ENCODE assay signal across 8 cellular contexts in the genomic region with DNA sequence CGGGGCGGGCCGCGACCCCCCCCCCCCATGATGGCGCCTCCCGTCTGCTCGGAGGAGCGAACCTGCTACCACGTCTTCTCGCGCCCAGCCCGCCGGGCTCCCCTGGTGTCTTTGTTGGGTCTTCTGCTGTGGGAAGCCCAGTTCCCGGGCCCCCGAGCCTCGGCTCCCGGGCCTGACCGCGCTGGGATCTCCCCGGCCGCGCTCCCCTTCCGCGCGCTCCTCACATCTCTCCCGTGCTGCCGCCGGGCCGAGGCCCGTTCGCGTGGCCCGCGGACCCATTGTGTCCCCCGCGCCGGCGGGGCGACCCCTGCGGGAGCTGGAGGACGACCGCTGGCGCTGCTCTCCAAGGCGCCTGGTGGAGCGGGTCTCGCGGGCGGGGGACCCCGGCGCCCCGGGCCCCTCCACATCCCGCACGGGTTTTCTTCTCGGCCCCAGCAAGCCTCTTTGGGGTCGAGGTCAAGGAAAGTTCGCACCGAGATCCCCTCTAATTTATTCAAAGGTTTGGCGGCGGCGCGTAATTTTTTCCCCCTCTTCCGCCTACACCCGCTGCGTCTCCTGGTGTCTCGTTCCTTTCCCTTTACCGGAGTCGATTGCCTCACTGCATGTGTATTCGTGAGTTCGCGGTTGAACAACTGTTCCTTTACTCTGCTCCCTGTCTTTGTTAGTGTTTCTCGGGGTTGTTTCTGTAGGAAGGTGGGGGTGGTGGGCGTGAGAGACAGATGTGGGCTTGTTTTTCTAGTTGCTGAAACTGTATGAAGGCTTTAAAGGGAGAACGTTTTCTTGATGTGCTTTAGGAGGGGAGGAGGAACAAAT. TPM values are rescaled to one million over a fixed set of nuclear protein-coding genes. Genes with fewer than 3 reads are reported as not detected.
A peak's percentile ranks its signal among the peaks of the same experiment; 100 is the strongest.
DNase-seq lines count a peak whose midpoint lies in the region; ATAC-seq, FAIRE-seq and TF ChIP-seq lines count a peak whose summit lies in the region.

No MANE protein-coding gene starts in this region.

- TSS peak; percentile 8 for BruUV-seq in endothelial cell of umbilical vein (replicated peaks; lab: Mats Ljungman, UMichigan)

- peak overlapping the region; percentile 82 to 99 (median 98) for H3K4me3 ChIP-seq in endothelial cell of umbilical vein (replicated peaks in 1 of 3; ENCODE audit: insufficient read depth in 1 of 3, low read depth in 1 of 3, low read length in 3 of 3)

- H3K36me3 Mint-ChIP-seq in activated CD4-positive, alpha-beta memory T cell treated with anti-CD3 and anti-CD28 coated beads for 36 hours = peaks cover 1% of the 10 kb centered on the region
- no peaks in the 10 kb centered on the region for H3K36me3 Mint-ChIP-seq in mesothelial cell of epicardium

- no peak overlapping the region for H3K4me3 Mint-ChIP-seq in activated CD4-positive, alpha-beta memory T cell treated with anti-CD3 and anti-CD28 coated beads for 36 hours
- no peak overlapping the region for H3K4me3 Mint-ChIP-seq in mesothelial cell of epicardium

- no peaks in the 10 kb centered on the region for H3K9me3 Mint-ChIP-seq in activated CD4-positive, alpha-beta memory T cell treated with anti-CD3 and anti-CD28 coated beads for 36 hours
- H3K9me3 Mint-ChIP-seq in mesothelial cell of epicardium = no peaks in the 10 kb centered on the region

- H3K36me3 ChIP-seq in endothelial cell of umbilical vein (ENCODE audit: control insufficient read depth in 2 of 2, extremely low read depth in 1 of 2, insufficient read depth in 2 of 2, low read length in 2 of 2) = no peaks in the 10 kb centered on the region

- POLR2A ChIA-PET in activated CD4-positive, alpha-beta memory T cell treated with anti-CD3 and anti-CD28 coated beads for 36 hours (lab: Charles Lee) = no interaction called here
- POLR2A ChIA-PET in endothelial cell of umbilical vein (lab: Charles Lee) = no interaction called here

- peak; percentile 51 for TF ChIP-seq POLR2A in endothelial cell of umbilical vein (IDR thresholded peaks at IDR 0.05; ENCODE audit: low read depth, low read length)

- peaks cover 18% of the 10 kb centered on the region for H3K4me1 ChIP-seq in endothelial cell of umbilical vein (ENCODE audit: control insufficient read depth, extremely low read depth, insufficient read depth, low read length)

- CTCF ChIA-PET in activated CD4-positive, alpha-beta memory T cell treated with anti-CD3 and anti-CD28 coated beads for 36 hours (lab: Charles Lee) = interaction anchor here (1.2 kb wide), 1 partner anchor 75 kb away, joined by 3 read pairs; no protein-coding TSS in a partner anchor
- CTCF ChIA-PET in endothelial cell of umbilical vein (lab: Charles Lee) = interaction anchor here (1.0 to 2.0 kb wide), 7 partner anchors 63 to 266 kb away, joined by 3 to 11 read pairs (median 7); no protein-coding TSS in a partner anchor

- dilution Hi-C loops in endothelial cell of umbilical vein (cut with MboI; ENCODE audit: extremely low pct_ligation_motif_present, low sequenced_read_pairs) = no loop called here

- H3K9ac ChIP-seq in endothelial cell of umbilical vein (replicated peaks; ENCODE audit: extremely low read depth, insufficient read depth, low read length) = peak overlapping the region; percentile 98

- H3K9me1 ChIP-seq in endothelial cell of umbilical vein (replicated peaks; ENCODE audit: control insufficient read depth, extremely low read depth, insufficient read depth, low read length) = no peaks in the 10 kb centered on the region

- H3K79me2 ChIP-seq in endothelial cell of umbilical vein (ENCODE audit: control insufficient read depth, insufficient read depth, low read length) = peaks cover 64% of the 10 kb centered on the region

- peak; percentile 35 for ATAC-seq in HG02938 (IDR thresholded peaks at IDR 0.05; ENCODE audit: unreplicated experiment)

- H2AFZ ChIP-seq in endothelial cell of umbilical vein (ENCODE audit: low read depth, low read length) = peak overlapping the region; percentile 81

- H3K27me3 Mint-ChIP-seq in activated CD4-positive, alpha-beta memory T cell treated with anti-CD3 and anti-CD28 coated beads for 36 hours = peaks cover 36% of the 10 kb centered on the region
- no peaks in the 10 kb centered on the region for H3K27me3 Mint-ChIP-seq in mesothelial cell of epicardium (ENCODE audit: low read depth)

- H3K27me3 ChIP-seq in endothelial cell of umbilical vein (ENCODE audit: control insufficient read depth in 2 of 2, insufficient read depth in 2 of 2, low read length in 2 of 2) = no peaks in the 10 kb centered on the region

- no peaks in the 10 kb centered on the region for H4K20me1 ChIP-seq in endothelial cell of umbilical vein (replicated peaks; ENCODE audit: control insufficient read depth, extremely low read depth, insufficient read depth, low read length)

- peak; percentile 44 for FAIRE-seq in endothelial cell of umbilical vein (lab: Jason Lieb, UNC)

- no peaks in the 10 kb centered on the region for H3K9me3 ChIP-seq in endothelial cell of umbilical vein (replicated peaks; ENCODE audit: control insufficient read depth, insufficient read depth, low read length)

- peak in 1 of 2 donors; percentile 14 for TF ChIP-seq CTCF in endothelial cell of umbilical vein (IDR thresholded peaks at IDR 0.05; ENCODE audit: extremely low read depth in 1 of 2, insufficient read depth in 1 of 2, low read depth in 1 of 2, low read length in 2 of 2)
- TF ChIP-seq CTCF in mesothelial cell of epicardium (IDR thresholded peaks at IDR 0.05; ENCODE audit: unreplicated experiment) = no peak

- peaks cover 13% of the 10 kb centered on the region for H3K4me1 Mint-ChIP-seq in activated CD4-positive, alpha-beta memory T cell treated with anti-CD3 and anti-CD28 coated beads for 36 hours (ENCODE audit: low read depth)
- H3K4me1 Mint-ChIP-seq in mesothelial cell of epicardium = peaks cover 22% of the 10 kb centered on the region

- H3K27ac ChIP-seq in endothelial cell of umbilical vein (ENCODE audit: insufficient read depth, low read depth, low read length) = peak overlapping the region; percentile 60

- DNase-seq in activated gamma-delta T cell (lab: John Stamatoyannopoulos, UW) = peak; percentile 11
- DNase-seq in activated gamma-delta T cell treated with Interleukin-2 at 50 U/mL for 16 hours = no peak
- DNase-seq in NCI-H2171 treated with DMSO at 0.1 percent for 48 hours (lab: John Stamatoyannopoulos, UW) = peak; percentile 61
- peak; percentile 81 for DNase-seq in activated CD4-positive, alpha-beta memory T cell treated with anti-CD3 and anti-CD28 coated beads for 36 hours
- peak; percentile 79 for DNase-seq in endothelial cell of umbilical vein (ENCODE audit: low read depth, low spot score)
- peak; percentile 47 to 72 for DNase-seq in mesothelial cell of epicardium (ENCODE audit: low spot score in 2 of 2, unreplicated experiment in 2 of 2)
- DNase-seq in stimulated activated CD8-positive, alpha-beta memory T cell treated with anti-CD3 and anti-CD28 coated beads, Interleukin-15, amount 100 ng/mL, for 48 hours (ENCODE audit: low read depth in 2 of 2) = peak; percentile 63 to 68

- H3K27ac Mint-ChIP-seq in activated CD4-positive, alpha-beta memory T cell treated with anti-CD3 and anti-CD28 coated beads for 36 hours = no peak overlapping the region
- H3K27ac Mint-ChIP-seq in mesothelial cell of epicardium = no peak overlapping the region

- intact Hi-C loops in activated CD4-positive, alpha-beta memory T cell treated with anti-CD3 and anti-CD28 coated beads for 36 hours (cut with micrococcal nuclease) = loop anchor here (1.0 to 10.0 kb wide), 9 partner anchors 75 to 1308 kb away; partner anchors contain the start of genes LSM6, MMAA, OTUD4 and SLC10A7
- intact Hi-C loops in endothelial cell of umbilical vein (cut with micrococcal nuclease) = loop anchor here (1.0 to 5.0 kb wide), 6 partner anchors 203 to 385 kb away; partner anchors contain the start of genes ABCE1, ANAPC10 and OTUD4

- H3K4me2 ChIP-seq in endothelial cell of umbilical vein (ENCODE audit: insufficient read depth, low read length) = peak overlapping the region; percentile 97

TF ChIP-seq in endothelial cell of umbilical vein, 7 proteins besides CTCF, POLR2A, EP300 and RAD21:
- TF ChIP-seq, protein P1, sequence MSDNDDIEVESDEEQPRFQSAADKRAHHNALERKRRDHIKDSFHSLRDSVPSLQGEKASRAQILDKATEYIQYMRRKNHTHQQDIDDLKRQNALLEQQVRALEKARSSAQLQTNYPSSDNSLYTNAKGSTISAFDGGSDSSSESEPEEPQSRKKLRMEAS (IDR thresholded peaks at IDR 0.05; ENCODE audit: insufficient read depth, insufficient read length) = no peak
- TF ChIP-seq EZH2 (IDR thresholded peaks at IDR 0.05; ENCODE audit: borderline replicate concordance, low read depth, low read length, severe bottlenecking) = no peak
- no peak for TF ChIP-seq MYC (IDR thresholded peaks at IDR 0.05; ENCODE audit: low read depth, low read length)
- no peak for TF ChIP-seq JUN (IDR thresholded peaks at IDR 0.05; ENCODE audit: borderline replicate concordance, insufficient read depth, insufficient read length, low read depth)
- TF ChIP-seq FOS (IDR thresholded peaks at IDR 0.05; ENCODE audit: borderline replicate concordance, insufficient read depth, low read length) = no peak
- TF ChIP-seq POLR2AphosphoS5 (IDR thresholded peaks at IDR 0.05; ENCODE audit: insufficient read depth, low read depth, low read length) = peak; percentile 26

RNA-seq across cellular contexts. Expression of gene SMAD1, which starts 0.8 kb away (rescaled TPM):
- 1 to 10 TPM; 2.8 to 2.9 TPM for total RNA-seq in activated CD4-positive, alpha-beta memory T cell treated with anti-CD3 and anti-CD28 coated beads for 36 hours
- total RNA-seq in endothelial cell of umbilical vein (93.5 and 101 TPM in 2 replicates), mesothelial cell of epicardium (35.6 to 40.5 TPM (median 38.4 TPM) in 3 replicates)
- 104 and 116 TPM in 2 replicates for polyA plus RNA-seq in endothelial cell of umbilical vein
- 81.7 and 82.7 TPM in 2 replicates for polyA plus RNA-seq in endothelial cell of umbilical vein (2011; cell fraction: cytosol; rRNA removed)
- polyA plus RNA-seq in endothelial cell of umbilical vein (2011; cell fraction: nucleus; rRNA removed) = 100 and 103 TPM in 2 replicates
- 37.9 and 51.1 TPM in 2 replicates for polyA plus RNA-seq in endothelial cell of umbilical vein (2012)
- polyA minus RNA-seq in endothelial cell of umbilical vein = 172 and 177 TPM in 2 replicates
- polyA minus RNA-seq in endothelial cell of umbilical vein (2011; cell fraction: cytosol; rRNA and poly(A)+ RNA removed) = 11.8 TPM
- 183 and 198 TPM in 2 replicates for polyA minus RNA-seq in endothelial cell of umbilical vein (2011; cell fraction: nucleus; rRNA and poly(A)+ RNA removed)
